8 cellular contexts compared by ENCODE assay signal in the genomic region with DNA sequence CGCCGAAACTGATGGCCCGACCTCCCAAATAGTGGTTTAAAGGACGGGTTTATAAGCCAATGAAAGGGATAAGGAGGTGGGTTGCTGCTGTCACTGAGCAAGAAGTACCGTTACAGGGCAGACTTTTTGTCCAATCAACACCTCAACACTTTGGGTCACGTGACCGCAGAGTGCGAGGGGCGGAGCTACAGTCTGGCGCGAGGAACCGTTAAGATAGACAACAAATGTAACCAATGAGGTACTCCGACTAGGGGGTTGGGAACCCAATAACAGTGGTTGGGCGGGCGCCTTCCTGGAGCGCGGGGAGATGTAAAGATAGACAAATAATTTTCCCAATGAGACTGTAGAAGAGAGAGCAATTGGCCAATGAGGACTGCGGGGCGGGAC. TPM values are rescaled to one million over a fixed set of nuclear protein-coding genes. Genes with fewer than 3 reads are reported as not detected.
DNase-seq lines count a peak whose midpoint lies in the region; ATAC-seq and TF ChIP-seq lines count a peak whose summit lies in the region.

A gene with protein sequence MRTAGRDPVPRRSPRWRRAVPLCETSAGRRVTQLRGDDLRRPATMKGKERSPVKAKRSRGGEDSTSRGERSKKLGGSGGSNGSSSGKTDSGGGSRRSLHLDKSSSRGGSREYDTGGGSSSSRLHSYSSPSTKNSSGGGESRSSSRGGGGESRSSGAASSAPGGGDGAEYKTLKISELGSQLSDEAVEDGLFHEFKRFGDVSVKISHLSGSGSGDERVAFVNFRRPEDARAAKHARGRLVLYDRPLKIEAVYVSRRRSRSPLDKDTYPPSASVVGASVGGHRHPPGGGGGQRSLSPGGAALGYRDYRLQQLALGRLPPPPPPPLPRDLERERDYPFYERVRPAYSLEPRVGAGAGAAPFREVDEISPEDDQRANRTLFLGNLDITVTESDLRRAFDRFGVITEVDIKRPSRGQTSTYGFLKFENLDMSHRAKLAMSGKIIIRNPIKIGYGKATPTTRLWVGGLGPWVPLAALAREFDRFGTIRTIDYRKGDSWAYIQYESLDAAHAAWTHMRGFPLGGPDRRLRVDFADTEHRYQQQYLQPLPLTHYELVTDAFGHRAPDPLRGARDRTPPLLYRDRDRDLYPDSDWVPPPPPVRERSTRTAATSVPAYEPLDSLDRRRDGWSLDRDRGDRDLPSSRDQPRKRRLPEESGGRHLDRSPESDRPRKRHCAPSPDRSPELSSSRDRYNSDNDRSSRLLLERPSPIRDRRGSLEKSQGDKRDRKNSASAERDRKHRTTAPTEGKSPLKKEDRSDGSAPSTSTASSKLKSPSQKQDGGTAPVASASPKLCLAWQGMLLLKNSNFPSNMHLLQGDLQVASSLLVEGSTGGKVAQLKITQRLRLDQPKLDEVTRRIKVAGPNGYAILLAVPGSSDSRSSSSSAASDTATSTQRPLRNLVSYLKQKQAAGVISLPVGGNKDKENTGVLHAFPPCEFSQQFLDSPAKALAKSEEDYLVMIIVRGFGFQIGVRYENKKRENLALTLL (plus strand): TSS at position 338 of the 387 bp plus-strand sequence. CDS start 29 bp downstream, at position 367.

- TF ChIP-seq EP300 in upper lobe of left lung (IDR thresholded peaks at IDR 0.05) = no peak

- H3K27ac ChIP-seq in adipose tissue (ENCODE audit: low read depth, low read length) (peak within 1 kb of the TSS; percentile 90), heart right ventricle (peak within 1 kb of the TSS; percentile 95 to 100 (median 98)), upper lobe of left lung (peak within 1 kb of the TSS; percentile 97 to 99 (median 98))

- H3K36me3 ChIP-seq in heart right ventricle = peaks cover 0 to 37% (median 5%) of the 10 kb centered on the region in 9 donors
- H3K36me3 ChIP-seq in upper lobe of left lung = peaks cover 0 to 33% (median 11%) of the 10 kb centered on the region in 4 donors

- POLR2A ChIA-PET in T-cell (lab: Charles Lee) = interaction anchor here (0.5 to 2.1 kb wide), 8 partner anchors 10 to 779 kb away, joined by 3 to 5 read pairs (median 3); a partner anchor contains a TSS

- H3K9me3 ChIP-seq in heart right ventricle = no peaks in the 10 kb centered on the region
- no peaks in the 10 kb centered on the region for H3K9me3 ChIP-seq in upper lobe of left lung

- WGBS in adipose tissue, 3 donors = 0 to 1% (median 0%) methylated on average over 19 of the region's 19 CpGs
- WGBS in heart right ventricle, 2 donors = 0% methylated on average over 19 of the region's 19 CpGs
- WGBS in upper lobe of left lung, 2 donors = 0% methylated on average over 19 of the region's 19 CpGs

- H3K4me3 ChIP-seq in GM12875 (ENCODE audit: low read depth, low read length) (peak within 1 kb of the TSS; percentile 85), heart right ventricle (peak within 1 kb of the TSS; percentile 54 to 98 (median 82)), upper lobe of left lung (peak within 1 kb of the TSS; percentile 67 to 97 (median 92))

- peak; percentile 100 for DNase-seq in NCI-H1436 treated with DMSO at 0.1 percent for 48 hours (lab: John Stamatoyannopoulos, UW)
- DNase-seq in T-cell = peak; percentile 87 to 99 (median 96)
- DNase-seq in heart right ventricle = peak; percentile 95 to 99
- peak; percentile 96 to 100 (median 98) for DNase-seq in posterior cingulate gyrus
- DNase-seq in upper lobe of left lung = peak in 1 of 2 donors; percentile 97

- intact Hi-C loops in heart right ventricle (cut with DNase I) = loop anchor here in 7 of 10 donors (1.0 to 10.0 kb wide), 4 partner anchors 66 to 68 kb away; a partner anchor contains a TSS
- intact Hi-C loops in posterior cingulate gyrus (cut with DNase I) = loop anchor here (2.0 kb wide), 1 partner anchor 304 kb away; a partner anchor contains a TSS

- TF ChIP-seq POLR2A in upper lobe of left lung (IDR thresholded peaks at IDR 0.05) = no peak

- CTCF ChIA-PET in T-cell (lab: Charles Lee) = interaction anchor here (0.5 to 4.6 kb wide), 17 partner anchors 9 to 1378 kb away, joined by 3 to 47 read pairs (median 4); a partner anchor contains a TSS

- H3K4me3 Mint-ChIP-seq in T-cell = no peak within 1 kb of the TSS

- TF ChIP-seq CTCF in GM12875 (IDR thresholded peaks at IDR 0.05; ENCODE audit: borderline replicate concordance, insufficient read depth, low read depth, low read length) = no peak
- no peak for TF ChIP-seq CTCF in heart right ventricle (IDR thresholded peaks at IDR 0.05)
- no peak for TF ChIP-seq CTCF in upper lobe of left lung (IDR thresholded peaks at IDR 0.05)

- H3K4me1 ChIP-seq in heart right ventricle = peaks cover 16 to 63% (median 49%) of the 10 kb centered on the region in 9 donors
- peaks cover 49 to 56% (median 51%) of the 10 kb centered on the region in 4 donors for H3K4me1 ChIP-seq in upper lobe of left lung

- H3K27me3 ChIP-seq in heart right ventricle (no peaks in the 10 kb centered on the region), upper lobe of left lung (no peaks in the 10 kb centered on the region)

- ATAC-seq in HG02870 (IDR thresholded peaks at IDR 0.05; ENCODE audit: unreplicated experiment) = peak; percentile 72
- peak; percentile 72 to 77 (median 74) for ATAC-seq in T-cell (replicated peaks in 1 of 4)
- peak; percentile 82 to 91 (median 87) for ATAC-seq in heart right ventricle
- peak; percentile 93 to 97 for ATAC-seq in upper lobe of left lung (ENCODE audit: low FRiP score in 2 of 2)

- H3K9me3 Mint-ChIP-seq in T-cell = no peaks in the 10 kb centered on the region

- H3K36me3 Mint-ChIP-seq in T-cell = peaks cover 25% of the 10 kb centered on the region

- H3K27me3 Mint-ChIP-seq in T-cell = no peaks in the 10 kb centered on the region

- H3K4me1 Mint-ChIP-seq in T-cell = peaks cover 56 to 64% (median 58%) of the 10 kb centered on the region in 3 donors

- H3K27ac Mint-ChIP-seq in T-cell = no peak within 1 kb of the TSS

RNA-seq across cellular contexts. Expression of the gene that starts here (rescaled TPM):
- total RNA-seq in T-cell (10 to 100 TPM; 41.1 to 46.0 (median 43.7) TPM), heart right ventricle (10 to 100 TPM; 15.4 to 22.3 (median 19.4) TPM), upper lobe of left lung (10 to 100 TPM; 20.7 to 85.9 (median 36.2) TPM)
- polyA plus RNA-seq in adipose tissue (1 to 10 TPM; 1.7 to 5.1 (median 4.0) TPM), heart right ventricle (1 to 10 TPM; 1.4 to 5.9 TPM)
